In genomic region chr3:31224936-31225335, GRCh38 we compare ENCODE assay signal across 17 cellular contexts.
DNase-seq lines count a peak whose midpoint lies in the region; ATAC-seq and TF ChIP-seq lines count a peak whose summit lies in the region.
"Had no signal": no experiment of that assay in that cellular context is flagged by ENCODE, and none has a peak within 500 bp of the region (broad histone marks: within the 10 kb centered on the region; RNA-seq: fewer than 3 reads in every experiment).

No MANE protein-coding gene starts in this region.

- TF ChIP-seq CTCF in thyroid gland (IDR thresholded peaks at IDR 0.05) (no peak), sigmoid colon (IDR thresholded peaks at IDR 0.05) (no peak)

- peaks cover 8% of the 10 kb centered on the region for H3K9me3 ChIP-seq in KOPT-K1 (ENCODE audit: insufficient read depth, low read length, poor library complexity, severe bottlenecking)
- no peaks in the 10 kb centered on the region for H3K9me3 ChIP-seq in thyroid gland
- no peaks in the 10 kb centered on the region for H3K9me3 ChIP-seq in sigmoid colon

- TF ChIP-seq POLR2A in thyroid gland (IDR thresholded peaks at IDR 0.05) (no peak), sigmoid colon (IDR thresholded peaks at IDR 0.05) (no peak)

- 46 to 60% methylated on average over 4 to 5 of the region's 5 CpGs for WGBS in thyroid gland, 2 donors
- WGBS in sigmoid colon, 2 donors = 94 to 96% methylated on average over 5 of the region's 5 CpGs

- H3K36me3 Mint-ChIP-seq in activated CD4-positive, alpha-beta T cell treated with anti-CD3 and anti-CD28 coated beads, Interleukin-2, amount 10 ng/mL, durations not matched to agents 7 days and 5 days (ENCODE audit: low read depth) = peaks cover 32% of the 10 kb centered on the region
- H3K36me3 Mint-ChIP-seq in effector memory CD8-positive, alpha-beta T cell (ENCODE audit: insufficient read depth) = peaks cover 2% of the 10 kb centered on the region

- DNase-seq in activated CD4-positive, alpha-beta T cell treated with anti-CD3 and anti-CD28 coated beads, Interleukin-2, amount 10 ng/mL, durations not matched to agents 7 days and 5 days = no peak
- no peak for DNase-seq in activated CD4-positive, alpha-beta T cell treated with anti-CD3 and anti-CD28 coated beads, Interleukin-2, amount 50 U/mL, for 1 hour
- DNase-seq in effector memory CD8-positive, alpha-beta T cell = no peak
- peak; percentile 65 to 69 for DNase-seq in thyroid gland
- no peak for DNase-seq in sigmoid colon
- DNase-seq in putamen (ENCODE audit: low spot score) = no peak
- DNase-seq: GOT3; NCI-H1417 treated with DMSO at 0.1 percent for 48 hours; NCI-H1930; NCI-H69; NK-92 treated with Interleukin-12 subunit alpha and Interleukin-12 subunit beta, amount 100 ng/mL, for 24 hours; OCI-M1; SIG-M5 had no signal

- H3K4me1 ChIP-seq in thyroid gland = peaks cover 22 to 29% of the 10 kb centered on the region in 2 donors
- no peaks in the 10 kb centered on the region for H3K4me1 ChIP-seq in sigmoid colon

- no peaks in the 10 kb centered on the region for H3K27me3 Mint-ChIP-seq in activated CD4-positive, alpha-beta T cell treated with anti-CD3 and anti-CD28 coated beads, Interleukin-2, amount 10 ng/mL, durations not matched to agents 7 days and 5 days
- no peaks in the 10 kb centered on the region for H3K27me3 Mint-ChIP-seq in effector memory CD8-positive, alpha-beta T cell
- H3K27me3 Mint-ChIP-seq: B cell had no signal

- ATAC-seq in effector memory CD8-positive, alpha-beta T cell (replicated peaks) = no peak
- no peak for ATAC-seq in GM21576 (IDR thresholded peaks at IDR 0.05; ENCODE audit: unreplicated experiment)

- no peak overlapping the region for H3K4me3 Mint-ChIP-seq in activated CD4-positive, alpha-beta T cell treated with anti-CD3 and anti-CD28 coated beads, Interleukin-2, amount 10 ng/mL, durations not matched to agents 7 days and 5 days
- H3K4me3 Mint-ChIP-seq in effector memory CD8-positive, alpha-beta T cell = peak overlapping the region in 1 of 2 donors; percentile 60
- H3K4me3 Mint-ChIP-seq: B cell had no signal

- H3K36me3 ChIP-seq in KOPT-K1 (ENCODE audit: insufficient read depth, low read length) (no peaks in the 10 kb centered on the region), thyroid gland (no peaks in the 10 kb centered on the region), sigmoid colon (no peaks in the 10 kb centered on the region)

- H3K27ac ChIP-seq in KOPT-K1 (ENCODE audit: low read depth, low read length, poor library complexity, severe bottlenecking) = peak overlapping the region; percentile 99
- no peak overlapping the region for H3K27ac ChIP-seq in thyroid gland
- no peak overlapping the region for H3K27ac ChIP-seq in sigmoid colon
- H3K27ac ChIP-seq: 22Rv1 had no signal

- peak overlapping the region; percentile 54 for H3K27ac Mint-ChIP-seq in activated CD4-positive, alpha-beta T cell treated with anti-CD3 and anti-CD28 coated beads, Interleukin-2, amount 10 ng/mL, durations not matched to agents 7 days and 5 days
- H3K27ac Mint-ChIP-seq in effector memory CD8-positive, alpha-beta T cell = peak overlapping the region; percentile 89 to 96

- H3K4me3 ChIP-seq in thyroid gland (replicated peaks in 1 of 3) (no peak overlapping the region), sigmoid colon (no peak overlapping the region)

- no peaks in the 10 kb centered on the region for H3K27me3 ChIP-seq in thyroid gland
- no peaks in the 10 kb centered on the region for H3K27me3 ChIP-seq in sigmoid colon

- CTCF ChIA-PET in activated CD4-positive, alpha-beta T cell treated with anti-CD3 and anti-CD28 coated beads, Interleukin-2, amount 10 ng/mL, durations not matched to agents 7 days and 5 days (lab: Charles Lee) = interaction anchor here (0.7 to 2.5 kb wide), 7 partner anchors 8 to 223 kb away, joined by 3 to 9 read pairs (median 5); no protein-coding TSS in a partner anchor

- TF ChIP-seq EP300 in sigmoid colon (IDR thresholded peaks at IDR 0.05) = no peak

- intact Hi-C loops in thyroid gland (cut with DNase I) = no loop called here
- intact Hi-C loops in sigmoid colon (cut with DNase I) = no loop called here

- POLR2A ChIA-PET in activated CD4-positive, alpha-beta T cell treated with anti-CD3 and anti-CD28 coated beads, Interleukin-2, amount 10 ng/mL, durations not matched to agents 7 days and 5 days (lab: Charles Lee) = no interaction called here

- peaks cover 85% of the 10 kb centered on the region for H3K4me1 Mint-ChIP-seq in activated CD4-positive, alpha-beta T cell treated with anti-CD3 and anti-CD28 coated beads, Interleukin-2, amount 10 ng/mL, durations not matched to agents 7 days and 5 days
- peaks cover 47 to 51% of the 10 kb centered on the region in 2 donors for H3K4me1 Mint-ChIP-seq in effector memory CD8-positive, alpha-beta T cell (ENCODE audit: low read depth in 2 of 2)

- peaks cover 23% of the 10 kb centered on the region for H3K9me3 Mint-ChIP-seq in activated CD4-positive, alpha-beta T cell treated with anti-CD3 and anti-CD28 coated beads, Interleukin-2, amount 10 ng/mL, durations not matched to agents 7 days and 5 days
- no peaks in the 10 kb centered on the region for H3K9me3 Mint-ChIP-seq in effector memory CD8-positive, alpha-beta T cell

Comparison
In these comparisons a context has a peak if more than half of its experiments do, and no peak if none do; other contexts are left out.
1. DNase-seq: peak in thyroid gland (2 of 2); none in activated CD4-positive, alpha-beta T cell treated with anti-CD3 and anti-CD28 coated beads, Interleukin-2, amount 10 ng/mL, durations not matched to agents 7 days and 5 days (single experiment), activated CD4-positive, alpha-beta T cell treated with anti-CD3 and anti-CD28 coated beads, Interleukin-2, amount 50 U/mL, for 1 hour (single experiment), effector memory CD8-positive, alpha-beta T cell (0 of 3), sigmoid colon (single experiment) and putamen (single experiment).